Comparison of ENCODE assay signal across 8 cellular contexts in the genomic region with DNA sequence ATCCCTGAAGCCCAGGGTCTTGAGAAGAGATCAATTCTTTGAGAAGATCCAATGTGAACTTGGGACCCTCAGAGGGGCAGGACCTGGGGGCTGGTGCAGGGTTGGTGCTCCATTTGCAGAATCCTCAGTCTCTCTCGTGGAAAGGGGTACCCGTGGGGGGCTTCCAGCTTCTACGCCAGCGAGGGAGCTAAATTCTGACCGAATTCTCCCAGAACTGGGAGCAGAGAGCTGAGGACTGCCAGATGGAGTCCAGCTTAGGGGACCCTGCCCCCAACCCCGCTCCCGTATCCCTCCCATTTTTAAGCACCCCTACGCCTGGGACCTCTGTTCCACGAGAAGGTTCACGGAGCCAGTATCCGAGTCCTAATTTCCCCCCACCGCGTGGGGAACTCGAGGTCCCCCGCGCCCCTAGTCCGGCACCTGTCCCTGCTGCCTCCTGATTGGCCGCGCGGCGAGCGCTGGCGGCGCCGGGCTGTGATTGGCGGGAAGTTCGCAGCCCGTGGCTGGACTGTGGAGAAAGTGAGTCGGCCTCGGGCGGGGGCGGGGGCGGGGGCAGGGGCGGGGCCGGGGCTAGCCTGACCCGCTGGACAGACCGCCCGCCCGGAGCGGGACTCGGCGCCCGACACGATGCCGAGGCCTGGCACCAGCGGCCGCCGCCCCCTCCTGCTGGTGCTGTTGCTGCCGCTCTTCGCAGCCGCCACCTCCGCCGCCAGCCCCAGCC. TPM values are rescaled to one million over a fixed set of nuclear protein-coding genes. Genes with fewer than 3 reads are reported as not detected.
A peak's percentile ranks its signal among the peaks of the same experiment; 100 is the strongest.
DNase-seq lines count a peak whose midpoint lies in the region; ATAC-seq and TF ChIP-seq lines count a peak whose summit lies in the region.

No MANE protein-coding gene starts in this region.

- H3K36me3 Mint-ChIP-seq in activated naive CD8-positive, alpha-beta T cell treated with anti-CD3 and anti-CD28 coated beads for 36 hours, result no peaks in the 10 kb centered on the region

- H3K36me3 ChIP-seq in right atrium auricular region (no peaks in the 10 kb centered on the region), iPS-20b (ENCODE audit: insufficient read depth, low read depth, low read length) (no peaks in the 10 kb centered on the region), upper lobe of right lung (no peaks in the 10 kb centered on the region)

- intact Hi-C loops in Right ventricle myocardium superior (cut with DNase I), result loop anchor here (5.0 kb wide), 2 partner anchors 54 to 69 kb away; no protein-coding TSS in a partner anchor
- intact Hi-C loops in upper lobe of right lung (cut with DNase I), result loop anchor here (5.0 kb wide), 1 partner anchor 69 kb away; no protein-coding TSS in a partner anchor

- H3K4me1 Mint-ChIP-seq in activated naive CD8-positive, alpha-beta T cell treated with anti-CD3 and anti-CD28 coated beads for 36 hours, result peaks cover 36% of the 10 kb centered on the region

- H3K27ac ChIP-seq in right atrium auricular region, result no peak overlapping the region
- H3K27ac ChIP-seq in iPS-20b (ENCODE audit: low read length), result no peak overlapping the region
- no peak overlapping the region for H3K27ac ChIP-seq in upper lobe of right lung

- H3K9me3 ChIP-seq in right atrium auricular region, result no peaks in the 10 kb centered on the region
- H3K9me3 ChIP-seq in iPS-20b (ENCODE audit: insufficient read depth, low read depth, low read length), result no peaks in the 10 kb centered on the region
- no peaks in the 10 kb centered on the region for H3K9me3 ChIP-seq in upper lobe of right lung

- H3K27me3 Mint-ChIP-seq in activated naive CD8-positive, alpha-beta T cell treated with anti-CD3 and anti-CD28 coated beads for 36 hours, result peaks cover 42% of the 10 kb centered on the region

- no peak overlapping the region for H3K9ac ChIP-seq in iPS-20b (ENCODE audit: low read depth, low read length)

- H3K27me3 ChIP-seq in right atrium auricular region (peaks cover 5% of the 10 kb centered on the region in 2 donors), iPS-20b (ENCODE audit: insufficient read depth, low read length) (peaks cover 64% of the 10 kb centered on the region), upper lobe of right lung (peaks cover 46% of the 10 kb centered on the region)

- H3K4me1 ChIP-seq in right atrium auricular region (peaks cover 0 to 49% of the 10 kb centered on the region in 2 donors), iPS-20b (ENCODE audit: insufficient read depth, low read length) (peaks cover 12% of the 10 kb centered on the region; the same call in 1 of the 2 replicates), upper lobe of right lung (peaks cover 34% of the 10 kb centered on the region)

- ATAC-seq in Right ventricle myocardium superior (ENCODE audit: poor library complexity) (peak; percentile 33), upper lobe of right lung (peak; percentile 61), HG03520 (IDR thresholded peaks at IDR 0.05; ENCODE audit: unreplicated experiment) (no peak)

- H3K4me3 ChIP-seq in right atrium auricular region (peak overlapping the region in 1 of 2 donors; percentile 40), iPS-20b (ENCODE audit: low read length) (peak overlapping the region; percentile 63; the same call in 1 of the 2 replicates), upper lobe of right lung (peak overlapping the region; percentile 21)

- DNase-seq in Right ventricle myocardium superior (peak; percentile 77), right atrium auricular region (ENCODE audit: low spot score) (no peak), upper lobe of right lung (peak; percentile 86), NCI-H1436 treated with DMSO at 0.1 percent for 48 hours (lab: John Stamatoyannopoulos, UW) (no peak), amniotic stem cell (lab: John Stamatoyannopoulos, UW) (no peak)
- DNase-seq in activated naive CD8-positive, alpha-beta T cell treated with anti-CD3 and anti-CD28 coated beads for 36 hours, result peak; percentile 49

- no peak overlapping the region for H3K4me3 Mint-ChIP-seq in activated naive CD8-positive, alpha-beta T cell treated with anti-CD3 and anti-CD28 coated beads for 36 hours

- no peaks in the 10 kb centered on the region for H3K9me3 Mint-ChIP-seq in activated naive CD8-positive, alpha-beta T cell treated with anti-CD3 and anti-CD28 coated beads for 36 hours

- TF ChIP-seq CTCF in right atrium auricular region (IDR thresholded peaks at IDR 0.05), result no peak
- TF ChIP-seq CTCF in upper lobe of right lung (IDR thresholded peaks at IDR 0.05), result no peak

- H3K27ac Mint-ChIP-seq in activated naive CD8-positive, alpha-beta T cell treated with anti-CD3 and anti-CD28 coated beads for 36 hours, result no peak overlapping the region

RNA-seq across cellular contexts. Expression of gene LTBP4, which starts 4.4 kb away (rescaled TPM):
- total RNA-seq in Right ventricle myocardium superior (296 TPM), right atrium auricular region (100 to 1,000 TPM; 152 to 257 TPM), upper lobe of right lung (430 TPM)
- 100 to 1,000 TPM in 1 of 2 experiments, 10 to 100 TPM in 1; 99.3 to 102 TPM for total RNA-seq in activated naive CD8-positive, alpha-beta T cell treated with anti-CD3 and anti-CD28 coated beads for 36 hours

RNA-seq across cellular contexts. Expression of gene SHKBP1, which starts 20.1 kb away (rescaled TPM):
- total RNA-seq in Right ventricle myocardium superior, result 15.7 TPM
- total RNA-seq in right atrium auricular region, result 10 to 100 TPM; 15.8 to 35.6 TPM
- 10 to 100 TPM; 71.1 to 74.5 TPM for total RNA-seq in activated naive CD8-positive, alpha-beta T cell treated with anti-CD3 and anti-CD28 coated beads for 36 hours
- 68.1 TPM for total RNA-seq in upper lobe of right lung

Comparison
In these comparisons a context has a peak if more than half of its experiments do, and no peak if none do; other contexts are left out.
1. DNase-seq: peak in Right ventricle myocardium superior (single experiment), activated naive CD8-positive, alpha-beta T cell treated with anti-CD3 and anti-CD28 coated beads for 36 hours (single experiment) and upper lobe of right lung (single experiment); none in right atrium auricular region (single experiment), NCI-H1436 treated with DMSO at 0.1 percent for 48 hours (single experiment) and amniotic stem cell (single experiment).